ENCODE assay signal across 22 cellular contexts in genomic region chr17:40495140-40495539, GRCh38. TPM values are rescaled to one million over a fixed set of nuclear protein-coding genes. Genes with fewer than 3 reads are reported as not detected.
A peak's percentile ranks its signal among the peaks of the same experiment; 100 is the strongest.
DNase-seq lines count a peak whose midpoint lies in the region; FAIRE-seq and TF ChIP-seq lines count a peak whose summit lies in the region.
"Had no signal": no experiment of that assay in that cellular context is flagged by ENCODE, and none has a peak within 500 bp of the region (broad histone marks: within the 10 kb centered on the region; RNA-seq: fewer than 3 reads in every experiment).

No MANE protein-coding gene starts in this region.

- DNase-seq in G401 (ENCODE audit: low spot score) (peak; percentile 81), MCF 10A (ENCODE audit: unreplicated experiment) (peak; percentile 16), foreskin fibroblast (no peak), small intestine (no peak), osteocyte (ENCODE audit: extremely low spot score, unreplicated experiment) (no peak), hippocampal formation (lab: John Stamatoyannopoulos, UW) (no peak)
- DNase-seq: 8988T; CD8-positive, alpha-beta memory T cell; DND-41; GDM1; GM23248; MV-4-11; NCI-H1417; NCI-H187 treated with DMSO at 0.1 percent for 48 hours; NCI-H446; NK-92 treated with Interleukin-12 subunit alpha and Interleukin-12 subunit beta, amount 100 ng/mL, for 24 hours had no signal

- H3K27ac Mint-ChIP-seq in MCF 10A (ENCODE audit: low read depth, unreplicated experiment) (peak overlapping the region; percentile 46), osteocyte (ENCODE audit: unreplicated experiment) (no peak overlapping the region)

- no peak overlapping the region for H3K9ac ChIP-seq in stomach smooth muscle (ENCODE audit: low read length in 2 of 2)
- H3K9ac ChIP-seq: BLaER1 had no signal

- no peak for FAIRE-seq in small intestine (lab: Jason Lieb, UNC)
- FAIRE-seq: GM12878, GM18507 had no signal

- H3K4me1 ChIP-seq in esophagus (ENCODE audit: control insufficient read depth in 2 of 2, insufficient read depth in 2 of 2, low read length in 1 of 2) (peaks cover 7 to 21% of the 10 kb centered on the region in 2 donors), stomach smooth muscle (ENCODE audit: control insufficient read depth, insufficient read depth, low read length) (peaks cover 38% of the 10 kb centered on the region), small intestine (ENCODE audit: control insufficient read depth in 2 of 2, insufficient read depth in 1 of 2, low read depth in 1 of 2, low read length in 1 of 2) (peaks cover 0 to 2% of the 10 kb centered on the region in 2 donors)

- H3K4me3 Mint-ChIP-seq in MCF 10A (ENCODE audit: unreplicated experiment) (peak overlapping the region; percentile 98), osteocyte (ENCODE audit: unreplicated experiment) (no peak overlapping the region)
- H3K4me3 Mint-ChIP-seq: CD8-positive, alpha-beta memory T cell had no signal

- H3K9me3 Mint-ChIP-seq in MCF 10A (ENCODE audit: unreplicated experiment), result no peaks in the 10 kb centered on the region
- H3K9me3 Mint-ChIP-seq in osteocyte (ENCODE audit: unreplicated experiment), result no peaks in the 10 kb centered on the region
- H3K9me3 Mint-ChIP-seq: CD8-positive, alpha-beta memory T cell had no signal

- intact Hi-C loops in MCF 10A (cut with micrococcal nuclease), result no loop called here

- CTCF ChIA-PET in MCF 10A (lab: Yijun Ruan, JAX), result interaction anchor here (0.6 to 1.9 kb wide), 10 partner anchors 16 to 192 kb away, joined by 3 to 7 read pairs (median 4); no protein-coding TSS in a partner anchor

- no peaks in the 10 kb centered on the region for H3K9me3 ChIP-seq in esophagus (ENCODE audit: control insufficient read depth in 2 of 2, insufficient read depth in 1 of 2, low read depth in 1 of 2, low read length in 1 of 2)
- H3K9me3 ChIP-seq in stomach smooth muscle (ENCODE audit: control insufficient read depth in 2 of 2, low read length in 2 of 2), result no peaks in the 10 kb centered on the region
- no peaks in the 10 kb centered on the region for H3K9me3 ChIP-seq in small intestine (ENCODE audit: control insufficient read depth, low read depth)
- H3K9me3 ChIP-seq: BLaER1 had no signal

- H3K27me3 Mint-ChIP-seq in MCF 10A (ENCODE audit: insufficient read depth, unreplicated experiment) (no peaks in the 10 kb centered on the region), osteocyte (ENCODE audit: unreplicated experiment) (no peaks in the 10 kb centered on the region)
- H3K27me3 Mint-ChIP-seq: CD8-positive, alpha-beta memory T cell had no signal

- H3K36me3 ChIP-seq in esophagus (ENCODE audit: control insufficient read depth in 2 of 2, insufficient read depth in 2 of 2, low read length in 1 of 2) (peaks cover 0 to 8% of the 10 kb centered on the region in 2 donors), stomach smooth muscle (ENCODE audit: control insufficient read depth in 2 of 2, insufficient read depth in 2 of 2, low read length in 2 of 2) (no peaks in the 10 kb centered on the region), small intestine (ENCODE audit: control insufficient read depth in 2 of 2, insufficient read depth in 2 of 2, low read length in 2 of 2) (no peaks in the 10 kb centered on the region)
- H3K36me3 ChIP-seq: BLaER1 had no signal

- POLR2A ChIA-PET in MCF 10A (lab: Yijun Ruan, JAX), result interaction anchor here (0.7 to 11.5 kb wide), 11 partner anchors 11 to 1289 kb away, joined by 3 to 703 read pairs (median 10); partner anchors contain the start of gene TOP2A

- peaks cover 67% of the 10 kb centered on the region for H3K4me1 Mint-ChIP-seq in MCF 10A (ENCODE audit: insufficient read depth, unreplicated experiment)
- peaks cover 44% of the 10 kb centered on the region for H3K4me1 Mint-ChIP-seq in osteocyte (ENCODE audit: unreplicated experiment)

- in situ Hi-C loops in G401 (cut with HindIII; ENCODE audit: low sequenced_read_pairs), result no loop called here

- H3K27ac ChIP-seq in esophagus (ENCODE audit: low read depth in 2 of 2, low read length in 1 of 2) (peak overlapping the region; percentile 26 to 63), stomach smooth muscle (ENCODE audit: low read length) (peak overlapping the region; percentile 18), small intestine (ENCODE audit: low read depth in 1 of 2, low read length in 1 of 2) (no peak overlapping the region)
- H3K27ac ChIP-seq: HL-60 had no signal

- no TSS peak for BruUV-seq in MCF 10A (replicated peaks; lab: Mats Ljungman, UMichigan)

- no peak overlapping the region for H3K4me3 ChIP-seq in esophagus (ENCODE audit: low read depth in 1 of 2, low read length in 2 of 2)
- H3K4me3 ChIP-seq in stomach smooth muscle (ENCODE audit: low read length in 2 of 2), result no peak overlapping the region
- no peak overlapping the region for H3K4me3 ChIP-seq in foreskin fibroblast (ENCODE audit: low read depth in 1 of 2, low read length in 2 of 2)
- no peak overlapping the region for H3K4me3 ChIP-seq in small intestine (ENCODE audit: low read depth in 1 of 2, low read length in 2 of 2)
- H3K4me3 ChIP-seq: BLaER1, GM12878, GM23248 had no signal

- 48 to 72% methylated on average over 5 of the region's 5 CpGs for WGBS in esophagus, 2 donors
- WGBS in small intestine, 3 donors, result 69 to 79% (median 71%) methylated on average over 5 of the region's 5 CpGs

- H3K36me3 Mint-ChIP-seq in MCF 10A (ENCODE audit: insufficient read depth, unreplicated experiment) (peaks cover 100% of the 10 kb centered on the region), osteocyte (ENCODE audit: unreplicated experiment) (no peaks in the 10 kb centered on the region)
- H3K36me3 Mint-ChIP-seq: CD8-positive, alpha-beta memory T cell had no signal

- TF ChIP-seq CTCF in MCF 10A (IDR thresholded peaks at IDR 0.05; ENCODE audit: unreplicated experiment) (no peak), foreskin fibroblast (IDR thresholded peaks at IDR 0.05; ENCODE audit: low read depth, low read length) (no peak), osteocyte (IDR thresholded peaks at IDR 0.05) (no peak)

- no peaks in the 10 kb centered on the region for H3K27me3 ChIP-seq in esophagus (ENCODE audit: control insufficient read depth in 1 of 2, insufficient read depth in 2 of 2, low read length in 2 of 2)
- no peaks in the 10 kb centered on the region for H3K27me3 ChIP-seq in stomach smooth muscle (ENCODE audit: control insufficient read depth in 1 of 2, insufficient read depth in 2 of 2, low read length in 2 of 2)
- no peaks in the 10 kb centered on the region for H3K27me3 ChIP-seq in small intestine (ENCODE audit: control insufficient read depth in 2 of 2, insufficient read depth in 2 of 2, low read length in 2 of 2)

RNA-seq across cellular contexts. Expression of gene TNS4, which starts 6.3 kb away (rescaled TPM):
- not detected in 2 replicates for total RNA-seq in G401 (2014; rRNA removed; shearing (Covaris generic))
- total RNA-seq in MCF 10A (2022) (387 and 522 TPM in 2 replicates), osteocyte (0.21 and 0.73 TPM in 2 replicates)
- polyA plus RNA-seq in esophagus (10 to 100 TPM; 25.4 to 74.8 TPM), small intestine (1 to 10 TPM in 1 of 3 donors, not detected in 2; 3.0 TPM)
- total RNA-seq: GM23248 had no signal

RNA-seq across cellular contexts. Expression of gene IGFBP4, which starts 51.9 kb away (rescaled TPM):
- total RNA-seq in G401 (2014; rRNA removed; shearing (Covaris generic)), result 44.6 and 46.2 TPM in 2 replicates
- total RNA-seq in MCF 10A (2022), result 6.5 and 14.4 TPM in 2 replicates
- polyA plus RNA-seq in esophagus, result 10 to 100 TPM; 34.1 to 80.6 TPM
- polyA plus RNA-seq in small intestine, result 100 to 1,000 TPM in 1 of 3 donors, 10 to 100 TPM in 2; 19.2 to 282 (median 36.7) TPM
- 2,074 and 2,132 TPM in 2 replicates for total RNA-seq in osteocyte

Comparison
In these comparisons a context has a peak if more than half of its experiments do, and no peak if none do; other contexts are left out.
1. DNase-seq: peak in G401 (single experiment) and MCF 10A (single experiment); none in foreskin fibroblast (0 of 2), small intestine (single experiment), osteocyte (single experiment) and hippocampal formation (0 of 2).
2. H3K27ac ChIP-seq: peak in esophagus (2 of 2) and stomach smooth muscle (single experiment); none in small intestine (0 of 2).
3. RNA of gene TNS4, which starts 6.3 kb away (total RNA-seq): 387 to 522 TPM in MCF 10A; 0.21 to 0.73 TPM in osteocyte and not detected in G401; every median in the first group is over 100 times any median in the second.
4. RNA of gene IGFBP4, which starts 51.9 kb away (total RNA-seq): 2,074 to 2,132 TPM in osteocyte; 44.6 to 46.2 TPM in G401 and 6.5 to 14.4 TPM in MCF 10A; every median in the first group is over 10 times any median in the second.